11 cellular contexts compared by ENCODE assay signal in genomic region chr4:146159384-146160058, GRCh38. TPM values are rescaled to one million over a fixed set of nuclear protein-coding genes. Genes with fewer than 3 reads are reported as not detected.
DNase-seq lines count a peak whose midpoint lies in the region; ATAC-seq and TF ChIP-seq lines count a peak whose summit lies in the region.
"Had no signal": no experiment of that assay in that cellular context is flagged by ENCODE, and none has a peak within 500 bp of the region (broad histone marks: within the 10 kb centered on the region; RNA-seq: fewer than 3 reads in every experiment).

No MANE protein-coding gene starts in this region.

- ATAC-seq in HG02571 (IDR thresholded peaks at IDR 0.05; ENCODE audit: unreplicated experiment) (peak; percentile 74), HG03460 (IDR thresholded peaks at IDR 0.05; ENCODE audit: unreplicated experiment) (peak; percentile 89), psoas muscle (no peak)
- ATAC-seq: HepG2, sciatic nerve had no signal

- intact Hi-C loops in psoas muscle (cut with DNase I), result no loop called here

- peaks cover under 1% of the 10 kb centered on the region for H3K4me1 ChIP-seq in suprapubic skin
- H3K4me1 ChIP-seq in psoas muscle, result no peaks in the 10 kb centered on the region

- no peak for TF ChIP-seq POLR2A in suprapubic skin (IDR thresholded peaks at IDR 0.05)

- no peak overlapping the region for H3K4me3 ChIP-seq in suprapubic skin
- no peak overlapping the region for H3K4me3 ChIP-seq in foreskin fibroblast (ENCODE audit: low read depth in 1 of 2, low read length in 2 of 2)
- no peak overlapping the region for H3K4me3 ChIP-seq in psoas muscle

- no peak for TF ChIP-seq EP300 in suprapubic skin (IDR thresholded peaks at IDR 0.05)

- no peaks in the 10 kb centered on the region for H3K27me3 ChIP-seq in suprapubic skin
- no peaks in the 10 kb centered on the region for H3K27me3 ChIP-seq in psoas muscle (ENCODE audit: insufficient read depth in 3 of 3, low read length in 2 of 3)

- TF ChIP-seq CTCF in suprapubic skin (IDR thresholded peaks at IDR 0.05), result no peak
- no peak for TF ChIP-seq CTCF in foreskin fibroblast (IDR thresholded peaks at IDR 0.05; ENCODE audit: low read depth, low read length)
- no peak for TF ChIP-seq CTCF in psoas muscle (IDR thresholded peaks at IDR 0.05)

- H3K27ac ChIP-seq in suprapubic skin (no peak overlapping the region), psoas muscle (no peak overlapping the region)

- H3K9me3 ChIP-seq in suprapubic skin (peaks cover 19% of the 10 kb centered on the region), psoas muscle (peaks cover 15% of the 10 kb centered on the region)

- DNase-seq in stimulated activated CD4-positive, alpha-beta T cell treated with anti-CD3 and anti-CD28 coated beads, Interleukin-1b, Interleukin-23, amount 100 ng/mL, for 48 hours, result peak; percentile 5
- no peak for DNase-seq in stimulated activated CD4-positive, alpha-beta T cell treated with anti-CD3 and anti-CD28 coated beads, Interleukin-12 subunit alpha, Interleukin-12 subunit beta, amount 100 ng/mL, for 4 hours
- DNase-seq in suprapubic skin (ENCODE audit: low spot score in 2 of 2) (no peak), HUDEP-2 (lab: John Stamatoyannopoulos, UW; ENCODE audit: unreplicated experiment in 76 of 76) (no peak), foreskin fibroblast (no peak), psoas muscle (no peak)

- H3K36me3 ChIP-seq in suprapubic skin (no peaks in the 10 kb centered on the region), psoas muscle (ENCODE audit: insufficient read depth in 1 of 2, low read depth in 1 of 2) (no peaks in the 10 kb centered on the region)

- 86% methylated on average over 4 of the region's 4 CpGs for WGBS in suprapubic skin
- 52 to 63% (median 60%) methylated on average over 4 of the region's 4 CpGs for WGBS in psoas muscle, 3 donors

RNA-seq across cellular contexts. Expression of gene LSM6, which starts 16.0 kb away (rescaled TPM):
- total RNA-seq in suprapubic skin (10 to 100 TPM; 14.7 to 30.2 (median 25.2) TPM), psoas muscle (10 to 100 TPM in 3 of 4 donors, 1 to 10 TPM in 1; 9.4 to 15.2 (median 14.6) TPM)
- 10 to 100 TPM; 22.5 to 42.7 (median 33.8) TPM for polyA plus RNA-seq in psoas muscle

RNA-seq across cellular contexts. Expression of gene REELD1, which starts 54.8 kb away (rescaled TPM):
- total RNA-seq in suprapubic skin (1 to 10 TPM in 1 of 4 donors, not detected in 3; 2.0 TPM), psoas muscle (under 1 TPM in 1 of 4 donors, not detected in 3; 0.46 TPM)
- polyA plus RNA-seq in psoas muscle, result under 1 TPM in 2 of 3 donors, not detected in 1; 0.03 to 0.10 TPM
- total RNA-seq: chondrocyte had no signal

Comparison
In these comparisons a context has a peak if more than half of its experiments do, and no peak if none do; other contexts are left out.
1. ATAC-seq: peak in HG02571 (single experiment) and HG03460 (single experiment); none in psoas muscle (0 of 4).